ENCODE assay signal across 8 cellular contexts in the genomic region with DNA sequence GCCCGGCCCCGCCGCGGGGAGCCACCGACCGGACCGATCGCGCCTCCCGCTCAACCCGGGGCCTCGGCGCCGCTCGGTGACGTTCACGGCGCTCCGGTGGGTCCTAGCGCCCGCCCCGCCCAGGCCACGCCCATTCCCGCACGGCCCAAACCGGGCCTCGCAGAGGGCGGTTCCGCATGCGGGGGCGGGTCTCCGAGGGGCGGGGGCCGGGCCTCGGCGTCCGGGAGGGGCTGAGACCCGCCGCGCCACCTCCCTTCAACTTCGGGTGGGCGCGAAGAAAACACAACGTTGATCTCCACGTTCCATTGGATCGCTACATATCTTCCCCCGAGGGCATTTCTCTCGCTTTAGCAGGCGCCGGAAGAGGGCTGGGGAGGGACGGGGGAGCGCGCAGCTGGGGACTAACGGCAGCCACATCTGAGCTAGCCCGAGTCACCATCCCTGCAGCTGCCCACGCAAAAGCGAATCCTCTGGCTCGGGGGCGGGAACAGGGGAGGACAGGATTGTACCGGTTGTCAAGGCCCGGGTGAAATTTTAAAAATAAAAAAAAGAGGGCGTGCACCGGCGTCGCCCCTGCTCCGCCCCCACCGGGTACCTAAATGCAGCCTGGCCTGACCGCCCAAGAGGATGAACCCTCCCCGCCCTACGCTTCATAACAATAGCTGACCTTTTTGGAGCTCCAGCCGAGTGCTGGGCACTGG.
A peak's percentile ranks its signal among the peaks of the same experiment; 100 is the strongest.
DNase-seq lines count a peak whose midpoint lies in the region; ATAC-seq and TF ChIP-seq lines count a peak whose summit lies in the region.

A gene (minus strand): TSS at position 78 of the 701 bp plus-strand sequence. CDS start 547 bp downstream, outside the sequence.

- H3K9ac ChIP-seq in mucosa of stomach (ENCODE audit: low read length), result peak within 1 kb of the TSS; percentile 71

- H3K9me3 ChIP-seq in mucosa of stomach (ENCODE audit: control insufficient read depth, low read length), result no peaks in the 10 kb centered on the region

- H3K4me1 ChIP-seq in mucosa of stomach (ENCODE audit: control insufficient read depth, insufficient read depth, low read length), result peaks cover 10% of the 10 kb centered on the region

- ATAC-seq in GM19455 (IDR thresholded peaks at IDR 0.05; ENCODE audit: unreplicated experiment), result peak; percentile 78

- peaks cover 16% of the 10 kb centered on the region for H3K27me3 ChIP-seq in mucosa of stomach (ENCODE audit: control insufficient read depth, insufficient read depth, low read length)

- DNase-seq in COLO668 (lab: John Stamatoyannopoulos, UW; ENCODE audit: unreplicated experiment) (peak; percentile 94), HS-27A (ENCODE audit: low read depth) (peak; percentile 50), OCI-M2 (lab: John Stamatoyannopoulos, UW; ENCODE audit: unreplicated experiment) (peak; percentile 63), activated T-cell treated with anti-CD3 and anti-CD28 coated beads for 48 hours (ENCODE audit: low read depth) (peak; percentile 88), erythroblast (lab: John Stamatoyannopoulos, UW) (peak; percentile 90 to 93)
- DNase-seq in stimulated activated CD8-positive, alpha-beta memory T cell treated with anti-CD3 and anti-CD28 coated beads, Interleukin-4, amount 100 ng/mL, for 4 hours (ENCODE audit: low read depth in 2 of 2, low spot score in 1 of 2), result peak; percentile 72 to 81

- H3K36me3 ChIP-seq in mucosa of stomach (ENCODE audit: control insufficient read depth, insufficient read depth, low read length), result no peaks in the 10 kb centered on the region

- TF ChIP-seq POLR2A in erythroblast (IDR thresholded peaks at IDR 0.05; ENCODE audit: low read length), result peak; percentile 61

- H3K4me3 ChIP-seq in mucosa of stomach (ENCODE audit: low read length), result peak within 1 kb of the TSS; percentile 56

Comparison
In these comparisons a context has a peak if more than half of its experiments do, and no peak if none do; other contexts are left out.
1. Peak in every context shown above with its lines: DNase-seq, ATAC-seq and H3K4me3 ChIP-seq.